ENCODE assay signal across 9 cellular contexts in the genomic region with DNA sequence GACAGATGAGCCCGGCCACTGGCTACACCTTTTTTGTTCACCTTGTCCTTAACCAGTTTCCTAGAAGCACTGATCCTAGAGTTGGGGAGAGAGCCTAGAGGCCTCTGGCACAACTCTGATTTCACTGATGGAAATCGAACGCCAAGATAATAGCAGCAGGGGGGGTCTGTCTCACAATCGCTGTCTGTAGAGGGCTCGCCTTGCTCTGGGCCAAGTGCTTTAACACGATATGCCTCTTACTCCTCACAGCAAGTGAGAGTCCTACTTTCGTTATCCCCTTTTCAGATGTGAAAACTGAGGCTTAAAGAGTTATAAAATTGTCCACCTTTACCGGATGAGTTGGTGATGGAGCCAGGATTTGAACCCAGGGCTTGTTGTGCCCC. TPM values are rescaled to one million over a fixed set of nuclear protein-coding genes. Genes with fewer than 3 reads are reported as not detected.
DNase-seq lines count a peak whose midpoint lies in the region; ATAC-seq lines count a peak whose summit lies in the region.
"Had no signal": no experiment of that assay in that cellular context is flagged by ENCODE, and none has a peak within 500 bp of the region (broad histone marks: within the 10 kb centered on the region; RNA-seq: fewer than 3 reads in every experiment).

No MANE protein-coding gene starts in this region.

- no peaks in the 10 kb centered on the region for H3K9me3 Mint-ChIP-seq in activated CD8-positive, alpha-beta T cell treated with anti-CD3 and anti-CD28 coated beads, Interleukin-2, amount 10 ng/mL, durations not matched to agents 7 days and 5 days (ENCODE audit: insufficient read depth)
- no peaks in the 10 kb centered on the region for H3K9me3 Mint-ChIP-seq in stimulated activated memory B cell treated with anti-CD40 and anti-IgM and Interleukin-4, amounts not matched to agents 10 μg/mL and 1 μg/mL and 100 μg/mL, for 72 hours

- H3K36me3 ChIP-seq in HUES48 (ENCODE audit: control insufficient read depth, insufficient read depth, low read length), result no peaks in the 10 kb centered on the region

- CTCF ChIA-PET in activated CD8-positive, alpha-beta T cell treated with anti-CD3 and anti-CD28 coated beads, Interleukin-2, amount 10 ng/mL, durations not matched to agents 7 days and 5 days (lab: Charles Lee), result no interaction called here

- H3K36me3 Mint-ChIP-seq in activated CD8-positive, alpha-beta T cell treated with anti-CD3 and anti-CD28 coated beads, Interleukin-2, amount 10 ng/mL, durations not matched to agents 7 days and 5 days (ENCODE audit: low read depth), result peaks cover 11% of the 10 kb centered on the region
- peaks cover 21% of the 10 kb centered on the region for H3K36me3 Mint-ChIP-seq in stimulated activated memory B cell treated with anti-CD40 and anti-IgM and Interleukin-4, amounts not matched to agents 10 μg/mL and 1 μg/mL and 100 μg/mL, for 72 hours

- peak overlapping the region; percentile 82 for H3K4me3 Mint-ChIP-seq in activated CD8-positive, alpha-beta T cell treated with anti-CD3 and anti-CD28 coated beads, Interleukin-2, amount 10 ng/mL, durations not matched to agents 7 days and 5 days
- peak overlapping the region; percentile 86 for H3K4me3 Mint-ChIP-seq in stimulated activated memory B cell treated with anti-CD40 and anti-IgM and Interleukin-4, amounts not matched to agents 10 μg/mL and 1 μg/mL and 100 μg/mL, for 72 hours

- H3K9ac ChIP-seq in HUES48 (ENCODE audit: low read depth, low read length), result no peak overlapping the region

- no peak overlapping the region for H3K27ac ChIP-seq in HUES48 (ENCODE audit: low read depth, low read length)

- H3K27ac Mint-ChIP-seq in activated CD8-positive, alpha-beta T cell treated with anti-CD3 and anti-CD28 coated beads, Interleukin-2, amount 10 ng/mL, durations not matched to agents 7 days and 5 days, result no peak overlapping the region
- no peak overlapping the region for H3K27ac Mint-ChIP-seq in stimulated activated memory B cell treated with anti-CD40 and anti-IgM and Interleukin-4, amounts not matched to agents 10 μg/mL and 1 μg/mL and 100 μg/mL, for 72 hours

- H3K9me3 ChIP-seq in HUES48 (ENCODE audit: control insufficient read depth, insufficient read depth, low read length), result no peaks in the 10 kb centered on the region
- no peaks in the 10 kb centered on the region for H3K9me3 ChIP-seq in iPS-18c (ENCODE audit: control insufficient read depth, insufficient read depth, low read length)

- no peak for ATAC-seq in activated CD8-positive, alpha-beta T cell treated with anti-CD3 and anti-CD28 coated beads, Interleukin-2, amount 10 ng/mL, durations not matched to agents 7 days and 5 days
- no peak for ATAC-seq in stimulated activated memory B cell treated with anti-CD40 and anti-IgM and Interleukin-4, amounts not matched to agents 10 μg/mL and 1 μg/mL and 100 μg/mL, for 72 hours
- ATAC-seq in HG03280 (IDR thresholded peaks at IDR 0.05; ENCODE audit: unreplicated experiment), result no peak
- no peak for ATAC-seq in HG02884 (IDR thresholded peaks at IDR 0.05; ENCODE audit: unreplicated experiment)

- DNase-seq in activated CD8-positive, alpha-beta T cell treated with anti-CD3 and anti-CD28 coated beads, Interleukin-2, amount 10 ng/mL, durations not matched to agents 7 days and 5 days, result no peak
- DNase-seq in T1000 (lab: John Stamatoyannopoulos, UW) (no peak), globus pallidus (ENCODE audit: low spot score) (no peak)

- H3K4me3 ChIP-seq in HUES48 (ENCODE audit: low read depth, low read length) (peak overlapping the region; percentile 70), iPS-18c (ENCODE audit: insufficient read depth, low read depth, low read length) (peak overlapping the region; percentile 70)

- no peaks in the 10 kb centered on the region for H3K27me3 Mint-ChIP-seq in activated CD8-positive, alpha-beta T cell treated with anti-CD3 and anti-CD28 coated beads, Interleukin-2, amount 10 ng/mL, durations not matched to agents 7 days and 5 days (ENCODE audit: low read depth)
- no peaks in the 10 kb centered on the region for H3K27me3 Mint-ChIP-seq in stimulated activated memory B cell treated with anti-CD40 and anti-IgM and Interleukin-4, amounts not matched to agents 10 μg/mL and 1 μg/mL and 100 μg/mL, for 72 hours

- peaks cover 32% of the 10 kb centered on the region for H3K4me1 ChIP-seq in HUES48 (ENCODE audit: control insufficient read depth, insufficient read depth, low read length)

- H3K4me1 Mint-ChIP-seq in activated CD8-positive, alpha-beta T cell treated with anti-CD3 and anti-CD28 coated beads, Interleukin-2, amount 10 ng/mL, durations not matched to agents 7 days and 5 days (ENCODE audit: low read depth), result peaks cover 17% of the 10 kb centered on the region
- H3K4me1 Mint-ChIP-seq in stimulated activated memory B cell treated with anti-CD40 and anti-IgM and Interleukin-4, amounts not matched to agents 10 μg/mL and 1 μg/mL and 100 μg/mL, for 72 hours, result peaks cover 65% of the 10 kb centered on the region

- POLR2A ChIA-PET in activated CD8-positive, alpha-beta T cell treated with anti-CD3 and anti-CD28 coated beads, Interleukin-2, amount 10 ng/mL, durations not matched to agents 7 days and 5 days (lab: Charles Lee), result interaction anchor here (0.9 to 1.3 kb wide), 2 partner anchors 11 to 13 kb away, joined by 3 to 4 read pairs; no protein-coding TSS in a partner anchor

- peaks cover 9% of the 10 kb centered on the region; the same call in 1 of the 2 replicates for H3K27me3 ChIP-seq in HUES48 (ENCODE audit: control insufficient read depth, insufficient read depth, low read length)

RNA-seq across cellular contexts. Expression of a gene that starts 0.5 kb away (rescaled TPM):
- total RNA-seq in activated CD8-positive, alpha-beta T cell treated with anti-CD3 and anti-CD28 coated beads, Interleukin-2, amount 10 ng/mL, durations not matched to agents 7 days and 5 days, result 1 to 10 TPM in 1 of 2 experiments, under 1 TPM in 1; 0.76 to 1.6 TPM

RNA-seq across cellular contexts. Expression of a gene that starts 18.5 kb away (rescaled TPM):
- not detected for total RNA-seq in activated CD8-positive, alpha-beta T cell treated with anti-CD3 and anti-CD28 coated beads, Interleukin-2, amount 10 ng/mL, durations not matched to agents 7 days and 5 days

RNA-seq across cellular contexts. Expression of a gene that starts 40.6 kb away (rescaled TPM):
- 10 to 100 TPM; 44.6 to 45.2 TPM for total RNA-seq in activated CD8-positive, alpha-beta T cell treated with anti-CD3 and anti-CD28 coated beads, Interleukin-2, amount 10 ng/mL, durations not matched to agents 7 days and 5 days

RNA-seq across cellular contexts. Expression of a gene that starts 49.0 kb away (rescaled TPM):
- not detected for total RNA-seq in activated CD8-positive, alpha-beta T cell treated with anti-CD3 and anti-CD28 coated beads, Interleukin-2, amount 10 ng/mL, durations not matched to agents 7 days and 5 days
- total RNA-seq: lung microvascular endothelial cell had no signal
